In the genomic region with DNA sequence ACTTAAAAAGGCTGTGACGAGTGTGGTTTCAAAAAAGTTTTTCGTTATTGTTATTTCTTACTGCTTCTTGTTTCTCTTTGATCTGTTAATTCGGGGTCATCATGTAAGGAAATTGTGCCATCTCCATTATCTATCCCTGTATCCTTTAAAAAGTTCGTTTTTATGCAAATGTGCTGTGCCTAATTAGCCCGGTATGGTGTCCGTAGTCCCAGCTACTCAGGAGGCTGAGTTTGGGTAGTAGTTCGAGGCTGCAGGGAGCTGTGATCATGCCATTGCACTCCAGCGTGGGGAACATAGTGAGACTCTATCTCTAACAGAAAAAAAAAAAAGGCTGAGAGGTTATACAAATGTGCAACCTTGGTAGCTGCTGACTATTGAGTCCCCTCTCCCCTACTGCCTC, we compare ENCODE assay signal across 30 cellular contexts. TPM values are rescaled to one million over a fixed set of nuclear protein-coding genes. Genes with fewer than 3 reads are reported as not detected.
"Had no signal": no experiment of that assay in that cellular context is flagged by ENCODE, and none has a peak within 500 bp of the region (broad histone marks: within the 10 kb centered on the region; RNA-seq: fewer than 3 reads in every experiment).

No MANE protein-coding gene starts in this region.

- H3K9me3 ChIP-seq: stomach, suprapubic skin, testis, thoracic aorta, thyroid gland, tibial artery, transverse colon, upper lobe of left lung, upper lobe of right lung, uterus, vagina had no signal

- H3K4me3 Mint-ChIP-seq: stimulated activated effector memory CD8-positive, alpha-beta T cell treated with anti-CD3 and anti-CD28 coated beads, Interleukin-12 subunit alpha, Interleukin-12 subunit beta, amount 100 ng/mL, for 72 hours; stimulated activated memory B cell treated with anti-CD40 and anti-IgM and Interleukin-4, amounts not matched to agents 10 μg/mL and 1 μg/mL and 100 μg/mL, for 72 hours; stimulated activated naive B cell treated with anti-CD40 and anti-IgM and Interleukin-4, amounts not matched to agents 10 μg/mL and 1 μg/mL and 100 μg/mL, for 72 hours; stimulated activated naive CD8-positive, alpha-beta T cell treated with anti-CD3 and anti-CD28 coated beads, Interleukin-15, amount 100 ng/mL, for 72 hours; stimulated activated naive CD8-positive, alpha-beta T cell treated with anti-CD3 and anti-CD28 coated beads, Interleukin-15, Interleukin-2, amounts not matched to agents 100 ng/mL and 50 ng/mL, for 24 hours; type B pancreatic cell had no signal

- H3K4me3 ChIP-seq: stomach, suprapubic skin, testis, thoracic aorta, thyroid gland, tibial artery, tibial nerve, transverse colon, upper lobe of left lung, upper lobe of right lung, uterus, vagina had no signal

- ATAC-seq: stimulated activated memory B cell treated with anti-CD40 and anti-IgM and Interleukin-4, amounts not matched to agents 10 μg/mL and 1 μg/mL and 100 μg/mL, for 72 hours; stimulated activated naive B cell treated with anti-CD40 and anti-IgM and Interleukin-4, amounts not matched to agents 10 μg/mL and 1 μg/mL and 100 μg/mL, for 72 hours; stimulated activated naive CD8-positive, alpha-beta T cell treated with anti-CD3 and anti-CD28 coated beads, Interleukin-15, amount 100 ng/mL, for 72 hours; stimulated activated naive CD8-positive, alpha-beta T cell treated with anti-CD3 and anti-CD28 coated beads, Interleukin-15, Interleukin-2, amounts not matched to agents 100 U/mL and 50 U/mL, for 24 hours; upper lobe of right lung had no signal

- H3K27ac ChIP-seq: stomach, suprapubic skin, testis, thoracic aorta, thyroid gland, tibial artery, tibial nerve, transverse colon, upper lobe of left lung, upper lobe of right lung, uterus, vagina had no signal

- H3K4me1 ChIP-seq: stomach, suprapubic skin, testis, thyroid gland, tibial artery, tibial nerve, transverse colon, upper lobe of left lung, upper lobe of right lung, uterus, vagina had no signal

- H3K27me3 ChIP-seq: stomach, suprapubic skin, testis, thyroid gland, tibial artery, tibial nerve, upper lobe of left lung, upper lobe of right lung, uterus, vagina had no signal

- H3K27me3 Mint-ChIP-seq: stimulated activated naive CD8-positive, alpha-beta T cell treated with anti-CD3 and anti-CD28 coated beads, Interleukin-15, amount 100 ng/mL, for 72 hours had no signal

- FAIRE-seq: urothelium cell line had no signal

- DNase-seq: stimulated activated CD4-positive, alpha-beta T cell treated with anti-CD3 and anti-CD28 coated beads, Interleukin-2, amount 100 ng/mL, for 48 hours; stimulated activated CD4-positive, alpha-beta T cell treated with anti-CD3 and anti-CD28 coated beads, Interleukin-4, amount 100 ng/mL, for 1 hour; stimulated activated CD4-positive, alpha-beta T cell treated with anti-CD3 and anti-CD28 coated beads, Interleukin-4, amount 100 ng/mL, for 24 hours; stimulated activated CD4-positive, alpha-beta T cell treated with anti-CD3 and anti-CD28 coated beads, Interleukin-4, amount 100 ng/mL, for 4 hours; stimulated activated CD8-positive, alpha-beta memory T cell treated with anti-CD3 and anti-CD28 coated beads, Interleukin-4, amount 100 ng/mL, for 48 hours; stimulated activated naive B cell treated with anti-CD40 and anti-IgM and Interleukin-4, amounts not matched to agents 10 μg/mL and 1 μg/mL and 100 μg/mL, for 72 hours; stimulated activated naive CD4-positive, alpha-beta T cell; stimulated activated naive CD4-positive, alpha-beta T cell treated with Interleukin-2 at 50 U/mL for 16 hours; stimulated activated naive CD8-positive, alpha-beta T cell treated with anti-CD3 and anti-CD28 coated beads, Interleukin-15, amount 100 ng/mL, for 72 hours; stimulated activated naive CD8-positive, alpha-beta T cell treated with anti-CD3 and anti-CD28 coated beads, Interleukin-15, Interleukin-2, amounts not matched to agents 100 U/mL and 50 U/mL, for 24 hours; stomach; substantia nigra; testis; thyroid gland; tibial artery; transverse colon; trophoblast cell; upper lobe of left lung; upper lobe of right lung; uterus had no signal

- H3K36me3 ChIP-seq: stomach, suprapubic skin, thoracic aorta, thyroid gland, tibial artery, tibial nerve, transverse colon, upper lobe of left lung, upper lobe of right lung, uterus, vagina had no signal

- H3K36me3 Mint-ChIP-seq: stimulated activated effector memory CD8-positive, alpha-beta T cell treated with anti-CD3 and anti-CD28 coated beads, Interleukin-12 subunit alpha, Interleukin-12 subunit beta, amount 100 ng/mL, for 72 hours; stimulated activated memory B cell treated with anti-CD40 and anti-IgM and Interleukin-4, amounts not matched to agents 10 μg/mL and 1 μg/mL and 100 μg/mL, for 72 hours; stimulated activated naive B cell treated with anti-CD40 and anti-IgM and Interleukin-4, amounts not matched to agents 10 μg/mL and 1 μg/mL and 100 μg/mL, for 72 hours; type B pancreatic cell had no signal

- H3K4me1 Mint-ChIP-seq: stimulated activated effector memory CD8-positive, alpha-beta T cell treated with anti-CD3 and anti-CD28 coated beads, Interleukin-12 subunit alpha, Interleukin-12 subunit beta, amount 100 ng/mL, for 72 hours; stimulated activated memory B cell treated with anti-CD40 and anti-IgM and Interleukin-4, amounts not matched to agents 10 μg/mL and 1 μg/mL and 100 μg/mL, for 72 hours; stimulated activated naive B cell treated with anti-CD40 and anti-IgM and Interleukin-4, amounts not matched to agents 10 μg/mL and 1 μg/mL and 100 μg/mL, for 72 hours had no signal

- H3K9me3 Mint-ChIP-seq: stimulated activated effector memory CD8-positive, alpha-beta T cell treated with anti-CD3 and anti-CD28 coated beads, Interleukin-12 subunit alpha, Interleukin-12 subunit beta, amount 100 ng/mL, for 72 hours; stimulated activated naive B cell treated with anti-CD40 and anti-IgM and Interleukin-4, amounts not matched to agents 10 μg/mL and 1 μg/mL and 100 μg/mL, for 72 hours; stimulated activated naive CD8-positive, alpha-beta T cell treated with anti-CD3 and anti-CD28 coated beads, Interleukin-15, Interleukin-2, amounts not matched to agents 100 ng/mL and 50 ng/mL, for 24 hours; type B pancreatic cell had no signal

- H3K27ac Mint-ChIP-seq: stimulated activated effector memory CD8-positive, alpha-beta T cell treated with anti-CD3 and anti-CD28 coated beads, Interleukin-12 subunit alpha, Interleukin-12 subunit beta, amount 100 ng/mL, for 72 hours; stimulated activated memory B cell treated with anti-CD40 and anti-IgM and Interleukin-4, amounts not matched to agents 10 μg/mL and 1 μg/mL and 100 μg/mL, for 72 hours; stimulated activated naive B cell treated with anti-CD40 and anti-IgM and Interleukin-4, amounts not matched to agents 10 μg/mL and 1 μg/mL and 100 μg/mL, for 72 hours; stimulated activated naive CD8-positive, alpha-beta T cell treated with anti-CD3 and anti-CD28 coated beads, Interleukin-15, amount 100 ng/mL, for 72 hours; stimulated activated naive CD8-positive, alpha-beta T cell treated with anti-CD3 and anti-CD28 coated beads, Interleukin-15, Interleukin-2, amounts not matched to agents 100 ng/mL and 50 ng/mL, for 24 hours; type B pancreatic cell had no signal

RNA-seq across cellular contexts. Expression of a gene that starts 45.1 kb away (rescaled TPM):
- total RNA-seq: subcutaneous adipose tissue, thoracic aorta, transverse colon, upper lobe of right lung, vagina had no signal
